8 cellular contexts compared by ENCODE assay signal in the genomic region with DNA sequence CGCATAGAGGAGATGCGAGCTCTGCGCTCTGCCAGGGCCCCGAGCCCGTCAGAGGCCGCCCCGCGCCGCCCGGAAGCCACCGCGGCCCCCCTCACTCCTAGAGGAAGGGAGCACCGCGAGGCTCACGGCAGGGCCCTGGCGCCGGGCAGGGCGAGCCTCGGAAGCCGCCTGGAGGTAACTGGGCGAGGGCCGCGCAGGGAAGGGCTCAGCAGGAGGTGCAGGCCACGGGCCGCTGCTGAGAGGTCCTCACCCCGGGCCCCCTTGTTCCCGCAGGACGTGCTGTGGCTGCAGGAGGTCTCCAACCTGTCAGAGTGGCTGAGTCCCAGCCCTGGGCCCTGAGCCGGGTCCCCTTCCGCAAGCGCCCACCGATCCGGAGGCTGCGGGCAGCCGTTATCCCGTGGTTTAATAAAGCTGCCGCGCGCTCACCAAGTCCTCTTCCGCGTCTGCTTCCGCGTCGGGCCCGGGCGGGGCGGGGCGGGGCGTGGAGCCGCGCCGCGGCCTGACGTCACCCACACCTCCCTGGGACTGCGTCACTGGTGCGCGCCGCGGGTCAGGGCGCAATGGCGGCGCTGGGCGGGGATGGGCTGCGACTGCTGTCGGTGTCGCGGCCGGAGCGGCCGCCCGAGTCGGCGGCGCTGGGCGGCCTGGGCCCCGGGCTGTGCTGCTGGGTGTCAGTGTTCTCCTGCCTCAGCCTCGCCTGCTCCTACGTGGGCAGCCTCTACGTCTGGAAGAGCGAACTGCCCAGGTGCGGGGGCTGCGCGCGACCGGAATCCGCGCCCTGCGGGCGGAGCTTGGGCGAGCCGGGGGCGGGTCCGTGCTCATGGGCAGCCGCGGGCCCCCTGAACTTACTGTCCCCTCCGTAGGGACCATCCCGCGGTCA.
DNase-seq lines count a peak whose midpoint lies in the region; ATAC-seq and TF ChIP-seq lines count a peak whose summit lies in the region.

Gene RCE1, plus strand, starts transcription at position 546 of the 880 bp plus-strand sequence. Its CDS starts 15 bp downstream, at position 561.

- DNase-seq in AG10803 (ENCODE audit: low read depth) (peak; percentile 87), NCI-H446 (lab: John Stamatoyannopoulos, UW) (peak; percentile 62 to 92), left kidney (ENCODE audit: low read depth, low spot score) (peak; percentile 97)
- DNase-seq in activated CD4-positive, alpha-beta T cell treated with anti-CD3 and anti-CD28 coated beads for 4 hours = peak; percentile 86 to 88
- DNase-seq in stimulated activated CD4-positive, alpha-beta T cell treated with anti-CD3 and anti-CD28 coated beads, Interleukin-2, amount 100 ng/mL, for 24 hours = peak; percentile 91 to 92

- ATAC-seq in GM19023 (IDR thresholded peaks at IDR 0.05; ENCODE audit: unreplicated experiment) (peak; percentile 83), HG03280 (IDR thresholded peaks at IDR 0.05; ENCODE audit: unreplicated experiment) (peak; percentile 88)

- peak within 1 kb of the TSS; percentile 100 for H3K4me3 ChIP-seq in AG10803 (ENCODE audit: low read length)

- H3K27ac ChIP-seq in cingulate gyrus (ENCODE audit: low read depth, low read length) = peak within 1 kb of the TSS; percentile 92

- no peak for TF ChIP-seq CTCF in AG10803 (conservative IDR thresholded peaks at IDR 0.05; ENCODE audit: low read length)

Comparison
In these comparisons a context has a peak if more than half of its experiments do, and no peak if none do; other contexts are left out.
1. Peak in every context shown above with its lines: DNase-seq, ATAC-seq, H3K4me3 ChIP-seq and H3K27ac ChIP-seq.